8 cellular contexts compared by ENCODE assay signal in genomic region chr10:114402871-114403544, GRCh38. TPM values are rescaled to one million over a fixed set of nuclear protein-coding genes. Genes with fewer than 3 reads are reported as not detected.
A peak's percentile ranks its signal among the peaks of the same experiment; 100 is the strongest.
DNase-seq lines count a peak whose midpoint lies in the region; ATAC-seq, FAIRE-seq and TF ChIP-seq lines count a peak whose summit lies in the region.

No MANE protein-coding gene starts in this region.

- no peaks in the 10 kb centered on the region for H4K20me1 ChIP-seq in GM12878 (ENCODE audit: control insufficient read depth, insufficient read depth)
- peaks cover 10% of the 10 kb centered on the region for H4K20me1 ChIP-seq in smooth muscle cell (ENCODE audit: low read depth)

- TF ChIP-seq EP300 in GM12878 (IDR thresholded peaks at IDR 0.05; ENCODE audit: borderline replicate concordance in 1 of 2, control insufficient read depth in 1 of 2, low read depth in 2 of 2, low read length in 2 of 2): no peak

- intact Hi-C loops in GM12878 (cut with micrococcal nuclease; ENCODE audit: unreplicated experiment) (no loop called here), kidney (cut with DNase I) (no loop called here)

- TF ChIP-seq RAD21 in GM12878 (IDR thresholded peaks at IDR 0.05; ENCODE audit: insufficient read depth, low read depth, low read length): no peak

- H2AFZ ChIP-seq in GM12878 (ENCODE audit: control insufficient read depth, low read depth, low read length): no peak overlapping the region; the same call in 1 of the 2 replicates
- H2AFZ ChIP-seq in smooth muscle cell (ENCODE audit: low read depth): peak overlapping the region; percentile 87

- TF ChIP-seq POLR2A in GM12878 (IDR thresholded peaks at IDR 0.05; ENCODE audit: low read depth, low read length): no peak

- SMC1A ChIA-PET in GM12878 (lab: Charles Lee; ENCODE audit: uncharacterized antibody, unreplicated experiment): interaction anchor here (0.6 to 2.0 kb wide), 8 partner anchors 14 to 692 kb away, joined by 3 to 14 read pairs (median 3); no protein-coding TSS in a partner anchor

- no TSS peak for BruUV-seq in GM12878 (replicated peaks; lab: Mats Ljungman, UMichigan)

- H3K79me2 ChIP-seq in GM12878 (ENCODE audit: control insufficient read depth, insufficient read depth, low read length) (no peaks in the 10 kb centered on the region), smooth muscle cell (ENCODE audit: low read depth) (peaks cover 21% of the 10 kb centered on the region)

- H3K27me3 ChIP-seq in GM12878 (replicated peaks in 1 of 2; ENCODE audit: control insufficient read depth in 2 of 2, insufficient read depth in 2 of 2, low read length in 1 of 2) (peaks cover 5 to 7% of the 10 kb centered on the region in 2 experiments; a peak in 3 of 4 replicates), smooth muscle cell (ENCODE audit: low read depth) (no peaks in the 10 kb centered on the region)

- H3K9me3 ChIP-seq in HEK293 (ENCODE audit: control insufficient read depth, insufficient read depth, low read depth, low read length) (no peaks in the 10 kb centered on the region), GM12878 (replicated peaks; ENCODE audit: control insufficient read depth, insufficient read depth, low read length) (no peaks in the 10 kb centered on the region), kidney (ENCODE audit: control insufficient read depth in 1 of 2, low read length in 2 of 2) (no peaks in the 10 kb centered on the region), smooth muscle cell (replicated peaks; ENCODE audit: low read depth) (no peaks in the 10 kb centered on the region)

- FAIRE-seq in GM12878 (lab: Jason Lieb, UNC) (no peak), kidney (lab: Jason Lieb, UNC) (no peak)

- TF ChIP-seq CTCF in HEK293 (tag by site-specific recombination; IDR thresholded peaks at IDR 0.05) (no peak), GM12878 (IDR thresholded peaks at IDR 0.05 in 2 of 3, conservative IDR thresholded peaks at IDR 0.05 in 1 of 3; ENCODE audit: control insufficient read depth in 2 of 3, extremely low read depth in 1 of 3, insufficient read depth in 1 of 3, low read depth in 3 of 3, low read length in 3 of 3) (no peak), kidney (IDR thresholded peaks at IDR 0.05; ENCODE audit: borderline replicate concordance, extremely low read depth, insufficient read depth) (no peak), smooth muscle cell (IDR thresholded peaks at IDR 0.05; ENCODE audit: borderline replicate concordance, insufficient read depth, poor library complexity, severe bottlenecking) (no peak)

- H3K4me1 ChIP-seq in HEK293 (ENCODE audit: control insufficient read depth, insufficient read depth, low read length) (no peaks in the 10 kb centered on the region), GM12878 (ENCODE audit: control insufficient read depth, insufficient read depth, low read length) (peaks cover 1% of the 10 kb centered on the region), kidney (ENCODE audit: control insufficient read depth in 1 of 2, insufficient read depth in 1 of 2, low read depth in 1 of 2, low read length in 2 of 2) (peaks cover 8 to 19% of the 10 kb centered on the region in 2 donors), smooth muscle cell (ENCODE audit: low read depth) (peaks cover 28% of the 10 kb centered on the region)

- in situ Hi-C loops in GM12878 (cut with MboI): no loop called here

- WGBS in GM12878 (ENCODE audit: insufficient coverage, insufficient replicate concordance, low lambda C conversion rate, missing lambda C conversion rate): 17% methylated on average over 17 of the region's 17 CpGs
- under 1% methylated on average over 17 of the region's 17 CpGs for WGBS in smooth muscle cell (ENCODE audit: low lambda C conversion rate)

- peak; percentile 59 for ATAC-seq in GM12878
- ATAC-seq in GM19023 (IDR thresholded peaks at IDR 0.05; ENCODE audit: unreplicated experiment): no peak

- POLR2A ChIA-PET in HEK293 (lab: Yijun Ruan, JAX): interaction anchor here (1.0 kb wide), 2 partner anchors 36 to 99 kb away, joined by 3 read pairs; no protein-coding TSS in a partner anchor
- POLR2A ChIA-PET in GM12878 (lab: Charles Lee): interaction anchor here (1.1 kb wide), 1 partner anchor 10 kb away, joined by 3 read pairs; no protein-coding TSS in a partner anchor

- no peak overlapping the region for H3K27ac ChIP-seq in HEK293 (ENCODE audit: extremely low read depth, low read depth, low read length)
- peak overlapping the region; percentile 8 for H3K27ac ChIP-seq in GM12878 (ENCODE audit: control insufficient read depth, insufficient read depth)
- peak overlapping the region; percentile 53 to 76 for H3K27ac ChIP-seq in kidney (ENCODE audit: low read depth in 2 of 2, low read length in 2 of 2)
- peak overlapping the region; percentile 83 for H3K27ac ChIP-seq in smooth muscle cell (ENCODE audit: low read depth)

- H3K4me2 ChIP-seq in GM12878 (ENCODE audit: control insufficient read depth, insufficient read depth) (peak overlapping the region; percentile 26; the same call in 1 of the 2 replicates), smooth muscle cell (peak overlapping the region; percentile 93)

- DNase-seq in GM12878 (ENCODE audit: low read depth, low spot score): no peak
- no peak for DNase-seq in kidney
- no peak for DNase-seq in smooth muscle cell (lab: John Stamatoyannopoulos, UW; ENCODE audit: unreplicated experiment)
- DNase-seq in NCI-H2227 (lab: John Stamatoyannopoulos, UW; ENCODE audit: unreplicated experiment): no peak
- no peak for DNase-seq in NCI-H1105 (lab: John Stamatoyannopoulos, UW)
- DNase-seq in globus pallidus (ENCODE audit: low spot score): no peak

- H3F3A ChIP-seq in smooth muscle cell (ENCODE audit: low read depth): peaks cover 30% of the 10 kb centered on the region

- CTCF ChIA-PET in HEK293 (lab: Yijun Ruan, JAX): interaction anchor here (0.6 to 2.0 kb wide), 8 partner anchors 16 to 606 kb away, joined by 3 to 7 read pairs (median 3); no protein-coding TSS in a partner anchor
- CTCF ChIA-PET in GM12878 (lab: Yijun Ruan, JAX): interaction anchor here (1.0 to 2.1 kb wide), 6 partner anchors 15 to 99 kb away, joined by 3 to 21 read pairs (median 4); no protein-coding TSS in a partner anchor

- H3K4me3 ChIP-seq in HEK293 (ENCODE audit: low read depth, low read length): peak overlapping the region; percentile 53
- peak overlapping the region; percentile 40; the same call in 1 of the 2 replicates for H3K4me3 ChIP-seq in GM12878
- H3K4me3 ChIP-seq in kidney (ENCODE audit: low read length in 2 of 2): peak overlapping the region; percentile 53 to 68
- peak overlapping the region; percentile 62 for H3K4me3 ChIP-seq in smooth muscle cell

- H3K36me3 ChIP-seq in HEK293 (ENCODE audit: control insufficient read depth in 2 of 2, insufficient read depth in 1 of 2, low read length in 2 of 2) (no peaks in the 10 kb centered on the region), GM12878 (ENCODE audit: control insufficient read depth in 2 of 2, insufficient read depth in 2 of 2, low read length in 1 of 2) (no peaks in the 10 kb centered on the region), kidney (ENCODE audit: control insufficient read depth in 1 of 2, insufficient read depth in 2 of 2, low read length in 2 of 2) (no peaks in the 10 kb centered on the region), smooth muscle cell (ENCODE audit: low read depth) (no peaks in the 10 kb centered on the region)

- H3K9ac ChIP-seq in GM12878 (ENCODE audit: control insufficient read depth, insufficient read depth, low read length) (peak overlapping the region; percentile 34), kidney (ENCODE audit: low read length in 2 of 2) (peak overlapping the region in 1 of 2 donors; percentile 68), smooth muscle cell (ENCODE audit: low read depth) (peak overlapping the region; percentile 86)

- RAD21 ChIA-PET in GM12878 (lab: Charles Lee; ENCODE audit: unreplicated experiment): interaction anchor here (0.7 to 2.8 kb wide), 5 partner anchors 21 to 99 kb away, joined by 4 to 21 read pairs (median 6); no protein-coding TSS in a partner anchor

TF ChIP-seq in HEK293, 187 proteins besides CTCF, POLR2A, EP300 and RAD21:
- TF ChIP-seq ZNF140 (tag by site-specific recombination; IDR thresholded peaks at IDR 0.05) (no peak), PRDM1 (tag by site-specific recombination; IDR thresholded peaks at IDR 0.05) (peak; percentile 77)

TF ChIP-seq in GM12878, 131 proteins besides CTCF, POLR2A, EP300 and RAD21:
- TF ChIP-seq IKZF2 (IDR thresholded peaks at IDR 0.05) (peak in 1 of 2 experiments; percentile 16; a peak in 1 of 4 replicates), USF1 (IDR thresholded peaks at IDR 0.05; ENCODE audit: borderline replicate concordance, extremely low read length, insufficient read depth, low read depth, low read length) (no peak), SUZ12 (IDR thresholded peaks at IDR 0.05; ENCODE audit: unreplicated experiment) (peak; percentile 31)

RNA-seq across cellular contexts. Expression of gene AFAP1L2, which starts 1.3 kb away (rescaled TPM):
- total RNA-seq in GM12878 (2013; cell fraction: nucleolus; rRNA removed): 1.2 and 1.5 TPM in 2 replicates
- total RNA-seq in GM12878 (2014; rRNA removed) (0.71 and 1.1 TPM in 2 replicates), GM12878 (2014; rRNA removed; fragmentation: Illumina TruSeq; extraction: Trizol) (0.27 and 0.32 TPM in 2 replicates), GM12878 (2021) (0.37 and 0.49 TPM in 2 replicates), kidney (24.0 TPM), smooth muscle cell (36.7 and 47.2 TPM in 2 replicates)
- 2.0 TPM for polyA plus RNA-seq in GM12878 (2011; ENCODE audit: low read depth)
- polyA plus RNA-seq in GM12878 (2011; rRNA removed) (2.7 and 4.0 TPM in 2 replicates), GM12878 (2014; fragmentation: Illumina TruSeq; extraction: Trizol) (0.32 and 0.43 TPM in 2 replicates), GM12878 (2014; fragmentation: Nextera tagmentation; extraction: Ambion mirVana) (under 1 TPM; 0.03 to 0.07 TPM), GM12878 (2014; rRNA removed) (0.41 and 0.76 TPM in 2 replicates), GM12878 (2016; fragmentation: Nextera tagmentation; extraction: Ambion mirVana) (under 1 TPM; 0.31 to 0.37 TPM), kidney (ENCODE audit: insufficient read depth, low read depth, low replicate concordance) (19.8 TPM), smooth muscle cell (35.4 and 43.3 TPM in 2 replicates)
- polyA plus RNA-seq in GM12878 (2011; cell fraction: cytosol; rRNA removed): 5.0 and 5.3 TPM in 2 replicates
- 10.6 and 13.4 TPM in 2 replicates for polyA plus RNA-seq in GM12878 (2011; cell fraction: nucleus; rRNA removed)
- polyA plus RNA-seq in GM12878 (2012): 3.0 and 3.2 TPM in 2 replicates
- 3.6 and 8.2 TPM in 2 replicates for polyA minus RNA-seq in GM12878 (2011; rRNA and poly(A)+ RNA removed)
- polyA minus RNA-seq in GM12878 (2011; cell fraction: cytosol; rRNA and poly(A)+ RNA removed): 3.6 and 4.4 TPM in 2 replicates
- 2.7 and 5.7 TPM in 2 replicates for polyA minus RNA-seq in GM12878 (2011; cell fraction: nucleus; rRNA and poly(A)+ RNA removed)

Comparison
In these comparisons a context has a peak if more than half of its experiments do, and no peak if none do; other contexts are left out.
1. RNA of gene AFAP1L2, which starts 1.3 kb away (total RNA-seq): 36.7 to 47.2 TPM in smooth muscle cell and 24.0 TPM in kidney (single experiment); 0.27 to 1.5 TPM in GM12878; every median in the first group is over 10 times any median in the second.
2. Peak in every context shown above with its lines, with median percentiles within 50 percentile points of each other: H3K4me3 ChIP-seq.